19 cellular contexts compared by ENCODE assay signal in genomic region chr11:10625281-10625981, GRCh38. TPM values are rescaled to one million over a fixed set of nuclear protein-coding genes. Genes with fewer than 3 reads are reported as not detected.
DNase-seq lines count a peak whose midpoint lies in the region; ATAC-seq, FAIRE-seq and TF ChIP-seq lines count a peak whose summit lies in the region.
"Had no signal": no experiment of that assay in that cellular context is flagged by ENCODE, and none has a peak within 500 bp of the region (broad histone marks: within the 10 kb centered on the region; RNA-seq: fewer than 3 reads in every experiment).

No MANE protein-coding gene starts in this region.

- H3K18ac ChIP-seq in H1 (ENCODE audit: extremely low read depth, low read length): no peak overlapping the region

- TF ChIP-seq CTCF in GM10248 (IDR thresholded peaks at IDR 0.05; ENCODE audit: control extremely low read depth, extremely low read depth, low read depth, missing control alignments) (no peak), H1 (IDR thresholded peaks at IDR 0.05; ENCODE audit: control extremely low read depth in 1 of 3, insufficient read depth in 1 of 3, low read depth in 1 of 3, low read length in 3 of 3) (no peak), suprapubic skin (IDR thresholded peaks at IDR 0.05) (no peak)

- H3K9ac ChIP-seq in H1 (replicated peaks in 1 of 4; ENCODE audit: extremely low read depth in 1 of 4, low read depth in 3 of 4, low read length in 3 of 4): no peak overlapping the region

- no peak overlapping the region for H3K4ac ChIP-seq in H1 (replicated peaks; ENCODE audit: insufficient read length, low read depth, low read length)

- H3K27ac Mint-ChIP-seq in naive thymus-derived CD4-positive, alpha-beta T cell: peak overlapping the region in 5 of 9 donors; percentile 48 to 83 (median 58)
- H3K27ac Mint-ChIP-seq: activated CD4-positive, alpha-beta memory T cell treated with anti-CD3 and anti-CD28 coated beads, Interleukin-2, amount 10 ng/mL, durations not matched to agents 7 days and 5 days; activated naive CD8-positive, alpha-beta T cell treated with anti-CD3 and anti-CD28 coated beads, Interleukin-2, amount 50 U/mL, for 24 hours; activated T-helper 17 cell treated with anti-CD3 and anti-CD28 coated beads, Interleukin-2, amount 50 U/mL, for 72 hours had no signal

- intact Hi-C loops in naive thymus-derived CD4-positive, alpha-beta T cell (cut with micrococcal nuclease): no loop called here

- no peak overlapping the region for H3K56ac ChIP-seq in H1 (replicated peaks; ENCODE audit: insufficient read length, low read depth, low read length)

- H3K79me2 ChIP-seq in H1 (ENCODE audit: control insufficient read depth in 1 of 2, insufficient read depth in 2 of 2, low read length in 2 of 2): no peaks in the 10 kb centered on the region

- peak overlapping the region in 2 of 10 donors; percentile 12 to 23 for H3K4me3 Mint-ChIP-seq in naive thymus-derived CD4-positive, alpha-beta T cell
- H3K4me3 Mint-ChIP-seq: activated CD4-positive, alpha-beta memory T cell treated with anti-CD3 and anti-CD28 coated beads, Interleukin-2, amount 10 ng/mL, durations not matched to agents 7 days and 5 days; activated naive CD8-positive, alpha-beta T cell treated with anti-CD3 and anti-CD28 coated beads, Interleukin-2, amount 50 U/mL, for 24 hours; activated T-helper 17 cell treated with anti-CD3 and anti-CD28 coated beads, Interleukin-2, amount 50 U/mL, for 72 hours had no signal

- POLR2A ChIA-PET in GM10248 (lab: Yijun Ruan, JAX): no interaction called here
- POLR2A ChIA-PET in H1 (lab: Charles Lee; ENCODE audit: partially characterized antibody): interaction anchor here (1.1 to 1.9 kb wide), 2 partner anchors 13 to 109 kb away, joined by 3 to 6 read pairs; no protein-coding TSS in a partner anchor
- POLR2A ChIA-PET in naive thymus-derived CD4-positive, alpha-beta T cell (lab: Charles Lee): no interaction called here

- H2BK5ac ChIP-seq in H1 (ENCODE audit: low read depth, low read length): no peak overlapping the region

- H3K4me1 Mint-ChIP-seq in naive thymus-derived CD4-positive, alpha-beta T cell: peaks cover 17 to 41% (median 30%) of the 10 kb centered on the region in 7 donors

- no peak overlapping the region for H2AK5ac ChIP-seq in H1 (ENCODE audit: low read depth, low read length)

- H2AFZ ChIP-seq in H1 (ENCODE audit: low read length): no peak overlapping the region

- H2BK120ac ChIP-seq in H1 (replicated peaks; ENCODE audit: low read depth, low read length): no peak overlapping the region

- H3K36me3 Mint-ChIP-seq in naive thymus-derived CD4-positive, alpha-beta T cell: no peaks in the 10 kb centered on the region

- H3K27me3 Mint-ChIP-seq in naive thymus-derived CD4-positive, alpha-beta T cell: no peaks in the 10 kb centered on the region
- H3K27me3 Mint-ChIP-seq: activated naive CD8-positive, alpha-beta T cell treated with anti-CD3 and anti-CD28 coated beads, Interleukin-2, amount 50 U/mL, for 24 hours had no signal

- H3K9me3 ChIP-seq in H1 (ENCODE audit: insufficient read depth in 2 of 2, low read depth in 1 of 2, low read length in 1 of 2): no peaks in the 10 kb centered on the region
- H3K9me3 ChIP-seq in naive thymus-derived CD4-positive, alpha-beta T cell (ENCODE audit: control insufficient read depth in 2 of 3, low read length in 3 of 3): no peaks in the 10 kb centered on the region
- no peaks in the 10 kb centered on the region for H3K9me3 ChIP-seq in suprapubic skin

- H4K91ac ChIP-seq in H1 (replicated peaks; ENCODE audit: insufficient read length, low read length): no peak overlapping the region

- no peak for TF ChIP-seq RAD21 in H1 (IDR thresholded peaks at IDR 0.05 in 1 of 2, conservative IDR thresholded peaks at IDR 0.05 in 1 of 2; ENCODE audit: low read depth in 2 of 2, low read length in 2 of 2)

- H3K79me1 ChIP-seq in H1 (ENCODE audit: low read depth, low read length): no peaks in the 10 kb centered on the region

- H2BK20ac ChIP-seq in H1 (ENCODE audit: low read length): no peak overlapping the region

- H3K4me1 ChIP-seq in H1 (replicated peaks in 1 of 4; ENCODE audit: control insufficient read depth in 3 of 4, insufficient read depth in 4 of 4, low read length in 3 of 4): no peaks in the 10 kb centered on the region; a peak in 1 of 7 replicates
- H3K4me1 ChIP-seq in naive thymus-derived CD4-positive, alpha-beta T cell (ENCODE audit: control insufficient read depth in 2 of 2, insufficient read depth in 2 of 2, low read length in 2 of 2): peaks cover 4 to 36% of the 10 kb centered on the region in 2 donors
- no peaks in the 10 kb centered on the region for H3K4me1 ChIP-seq in suprapubic skin

- H3K27ac ChIP-seq in H1 (ENCODE audit: low read depth, low read length): no peak overlapping the region
- no peak overlapping the region for H3K27ac ChIP-seq in naive thymus-derived CD4-positive, alpha-beta T cell (ENCODE audit: low read depth, low read length)
- H3K27ac ChIP-seq in suprapubic skin: peak overlapping the region; percentile 22

- H3K27me3 ChIP-seq in H1 (replicated peaks in 1 of 4; ENCODE audit: control insufficient read depth in 3 of 4, extremely low read depth in 1 of 4, insufficient read depth in 3 of 4, low read length in 3 of 4): no peaks in the 10 kb centered on the region
- no peaks in the 10 kb centered on the region for H3K27me3 ChIP-seq in naive thymus-derived CD4-positive, alpha-beta T cell (ENCODE audit: control insufficient read depth in 2 of 2, insufficient read depth in 2 of 2, low read length in 2 of 2)
- H3K27me3 ChIP-seq in suprapubic skin: no peaks in the 10 kb centered on the region

- H3K14ac ChIP-seq in H1 (ENCODE audit: insufficient read length): no peak overlapping the region

- H4K5ac ChIP-seq in H1 (ENCODE audit: insufficient read length, low read depth, low read length): no peak overlapping the region

- no peak for TF ChIP-seq POLR2A in H1 (IDR thresholded peaks at IDR 0.05; ENCODE audit: control extremely low read depth in 1 of 2, low read depth in 2 of 2, low read length in 2 of 2)
- TF ChIP-seq POLR2A in suprapubic skin (IDR thresholded peaks at IDR 0.05): no peak

- 83% methylated on average over 6 of the region's 6 CpGs; no CpG with 5 or more reads in 1 of the 2 experiments for WGBS in H1 (ENCODE audit: extremely low coverage in 1 of 2, insufficient coverage in 1 of 2, insufficient read length in 1 of 2, insufficient replicate concordance in 2 of 2, low coverage in 1 of 2, low lambda C conversion rate in 2 of 2, missing lambda C conversion rate in 1 of 2), 2 experiments
- WGBS in suprapubic skin: 82% methylated on average over 6 of the region's 6 CpGs

- no peak overlapping the region for H2BK15ac ChIP-seq in H1 (ENCODE audit: low read length)

- H3K23me2 ChIP-seq in H1 (ENCODE audit: low read depth, low read length): no peaks in the 10 kb centered on the region

- H4K20me1 ChIP-seq in H1 (replicated peaks in 1 of 2; ENCODE audit: control insufficient read depth in 1 of 2, insufficient read depth in 2 of 2, low read length in 2 of 2): no peaks in the 10 kb centered on the region

- DNase-seq in GM10248 (ENCODE audit: extremely low spot score) (peak; percentile 16), H1 (ENCODE audit: low read depth in 1 of 2, low spot score in 2 of 2) (peak in 1 of 2 experiments; percentile 35), suprapubic skin (ENCODE audit: low spot score in 2 of 2) (no peak), amniotic stem cell (lab: John Stamatoyannopoulos, UW) (no peak), D341Med (ENCODE audit: low spot score) (no peak), NCI-H1105 (lab: John Stamatoyannopoulos, UW) (no peak)
- DNase-seq in naive thymus-derived CD4-positive, alpha-beta T cell: no peak
- DNase-seq in activated CD4-positive, CD25-positive, alpha-beta regulatory T cell treated with anti-CD3 and anti-CD28 coated beads, Interleukin-2, amount 50 U/mL, for 72 hours: no peak
- DNase-seq: activated CD4-positive, alpha-beta memory T cell treated with anti-CD3 and anti-CD28 coated beads, Interleukin-2, amount 10 ng/mL, durations not matched to agents 7 days and 5 days; activated naive CD8-positive, alpha-beta T cell treated with anti-CD3 and anti-CD28 coated beads, Interleukin-2, amount 50 U/mL, for 24 hours; NCI-H1417; NCI-H2171 treated with DMSO at 0.1 percent for 48 hours; NK-92 treated with Interleukin-12 subunit alpha and Interleukin-12 subunit beta, amount 100 ng/mL, for 24 hours; stimulated activated naive CD4-positive, alpha-beta T cell had no signal

- H3K36me3 ChIP-seq in H1 (ENCODE audit: control insufficient read depth in 2 of 4, insufficient read depth in 4 of 4, low read length in 3 of 4): no peaks in the 10 kb centered on the region
- no peaks in the 10 kb centered on the region for H3K36me3 ChIP-seq in naive thymus-derived CD4-positive, alpha-beta T cell (ENCODE audit: control insufficient read depth in 2 of 3, insufficient read depth in 3 of 3, low read length in 3 of 3)
- H3K36me3 ChIP-seq in suprapubic skin: no peaks in the 10 kb centered on the region

- FAIRE-seq in H1 (lab: Jason Lieb, UNC): no peak

- CTCF ChIA-PET in GM10248 (lab: Yijun Ruan, JAX) (interaction anchor here (0.8 to 6.8 kb wide), 9 partner anchors 11 to 111 kb away, joined by 3 to 50 read pairs (median 6); partner anchors contain the start of gene RNF141), H1 (lab: Charles Lee; ENCODE audit: partially characterized antibody) (interaction anchor here (0.6 to 6.2 kb wide), 23 partner anchors 8 to 219 kb away, joined by 3 to 64 read pairs (median 4); partner anchors contain the start of gene RNF141)
- CTCF ChIA-PET in naive thymus-derived CD4-positive, alpha-beta T cell (lab: Charles Lee): interaction anchor here (1.6 kb wide), 1 partner anchor 31 kb away, joined by 3 read pairs; no protein-coding TSS in a partner anchor

- no peaks in the 10 kb centered on the region for H3K9me3 Mint-ChIP-seq in naive thymus-derived CD4-positive, alpha-beta T cell
- H3K9me3 Mint-ChIP-seq: activated CD4-positive, alpha-beta memory T cell treated with anti-CD3 and anti-CD28 coated beads, Interleukin-2, amount 10 ng/mL, durations not matched to agents 7 days and 5 days; activated naive CD8-positive, alpha-beta T cell treated with anti-CD3 and anti-CD28 coated beads, Interleukin-2, amount 50 U/mL, for 24 hours; activated T-helper 17 cell treated with anti-CD3 and anti-CD28 coated beads, Interleukin-2, amount 50 U/mL, for 72 hours had no signal

- H4K8ac ChIP-seq in H1 (ENCODE audit: extremely low read depth, insufficient read depth, low read length): peak overlapping the region; percentile 57; the same call in 1 of the 2 replicates

- H3K4me3 ChIP-seq in H1 (ENCODE audit: extremely low read depth in 1 of 4, insufficient read depth in 2 of 4, low read depth in 3 of 4, low read length in 4 of 4) (no peak overlapping the region), suprapubic skin (no peak overlapping the region)
- no peak overlapping the region for H3K4me3 ChIP-seq in naive thymus-derived CD4-positive, alpha-beta T cell (ENCODE audit: low read length)

- no peak overlapping the region for H3K23ac ChIP-seq in H1 (ENCODE audit: insufficient read length)

- TF ChIP-seq EP300 in H1 (IDR thresholded peaks at IDR 0.05; ENCODE audit: borderline replicate concordance in 1 of 2, low read depth in 2 of 2, low read length in 2 of 2) (no peak), suprapubic skin (IDR thresholded peaks at IDR 0.05) (no peak)

- no peak overlapping the region for H2BK12ac ChIP-seq in H1 (ENCODE audit: low read depth, low read length)

- no peak overlapping the region for H3K4me2 ChIP-seq in H1 (ENCODE audit: insufficient read depth in 1 of 2, low read depth in 2 of 2, low read length in 2 of 2)

- ATAC-seq in naive thymus-derived CD4-positive, alpha-beta T cell: no peak
- ATAC-seq: activated naive CD8-positive, alpha-beta T cell treated with anti-CD3 and anti-CD28 coated beads, Interleukin-2, amount 50 U/mL, for 24 hours; activated T-helper 17 cell treated with anti-CD3 and anti-CD28 coated beads, Interleukin-2, amount 50 U/mL, for 72 hours had no signal

RNA-seq across cellular contexts. Expression of gene LYVE1, which starts 57.0 kb away (rescaled TPM):
- 0.09 TPM in 1 of 2 replicates, not detected in the other for total RNA-seq in H1 (2021; fragmentation: NEBNext Ultra II Directional; extraction: Animal tissue kit (Norgen Biotek cat#: 25700))
- polyA plus RNA-seq in H1 (2011; rRNA removed): not detected in 2 replicates
- 0.05 TPM for polyA plus RNA-seq in H1 (2011; cell fraction: cytosol; rRNA removed)
- polyA plus RNA-seq in H1 (2011; cell fraction: nucleus; rRNA removed): 0.11 TPM
- 0.13 to 0.21 TPM in 2 of 4 replicates, not detected in the others for polyA plus RNA-seq in H1 (2012, experiment 1 of 2)
- not detected for polyA plus RNA-seq in H1 (2012, experiment 2 of 2)
- 0.04 TPM for polyA plus RNA-seq in H1 (2013, experiment 1 of 2)
- 0.07 TPM for polyA plus RNA-seq in H1 (2013, experiment 2 of 2)
- 0.10 TPM in 1 of 2 replicates, not detected in the other for polyA minus RNA-seq in H1 (2011; rRNA and poly(A)+ RNA removed)
- polyA minus RNA-seq in H1 (2011; cell fraction: cytosol; rRNA and poly(A)+ RNA removed): not detected
- not detected for polyA minus RNA-seq in H1 (2011; cell fraction: nucleus; rRNA and poly(A)+ RNA removed)
- total RNA-seq in naive thymus-derived CD4-positive, alpha-beta T cell: not detected
- not detected for polyA plus RNA-seq in naive thymus-derived CD4-positive, alpha-beta T cell
- 10 to 100 TPM in 2 of 4 donors, 1 to 10 TPM in 2; 3.9 to 17.0 (median 11.1) TPM for total RNA-seq in suprapubic skin
- total RNA-seq: activated CD4-positive, alpha-beta memory T cell treated with anti-CD3 and anti-CD28 coated beads, Interleukin-2, amount 10 ng/mL, durations not matched to agents 7 days and 5 days; activated T-helper 17 cell treated with anti-CD3 and anti-CD28 coated beads, Interleukin-2, amount 50 U/mL, for 72 hours; fibroblast of villous mesenchyme; HT-29; LHCN-M2; myocyte had no signal
